8 cellular contexts compared by ENCODE assay signal in genomic region chr1:38997034-38997900, GRCh38. TPM values are rescaled to one million over a fixed set of nuclear protein-coding genes. Genes with fewer than 3 reads are reported as not detected.
DNase-seq lines count a peak whose midpoint lies in the region; TF ChIP-seq lines count a peak whose summit lies in the region.

No MANE protein-coding gene starts in this region.

- H3K27me3 ChIP-seq in iPS-18a (ENCODE audit: control insufficient read depth, insufficient read depth, low read length) (no peaks in the 10 kb centered on the region), subcutaneous abdominal adipose tissue (ENCODE audit: control insufficient read depth in 5 of 5, insufficient read depth in 4 of 5, low read length in 5 of 5) (no peaks in the 10 kb centered on the region), uterus (no peaks in the 10 kb centered on the region)

- TF ChIP-seq CTCF in uterus (IDR thresholded peaks at IDR 0.05) = no peak

- no peaks in the 10 kb centered on the region for H3K9me3 ChIP-seq in iPS-18a (ENCODE audit: control insufficient read depth, low read depth, low read length)
- H3K9me3 ChIP-seq in subcutaneous abdominal adipose tissue (ENCODE audit: control insufficient read depth in 5 of 5, low read length in 5 of 5) = no peaks in the 10 kb centered on the region
- H3K9me3 ChIP-seq in uterus = no peaks in the 10 kb centered on the region

- DNase-seq in activated T-cell treated with anti-CD3 and anti-CD28 coated beads, Interleukin-2, amount 50 U/mL, for 24 hours = no peak
- no peak for DNase-seq in activated T-cell treated with anti-CD3 and anti-CD28 coated beads, Interleukin-2, amount 50 U/mL, for 1 hour
- DNase-seq in activated T-helper 1 cell treated with anti-CD3 and anti-CD28 coated beads, Interleukin-12 subunit alpha, Interleukin-12 subunit beta, Interleukin-2, Interleukin-4 antibody, amounts not matched to agents 30 ng/mL and 10 ng/mL and 1 ng/mL, durations not matched to agents 14 hours and 24 hours and 36 hours (ENCODE audit: low spot score) = no peak
- DNase-seq in uterus = no peak
- DNase-seq in foreskin melanocyte = no peak
- no peak for DNase-seq in NCI-H146 treated with DMSO at 0.1 percent for 48 hours (lab: John Stamatoyannopoulos, UW; ENCODE audit: unreplicated experiment)

- peaks cover 73% of the 10 kb centered on the region for H3K4me1 Mint-ChIP-seq in activated T-cell treated with anti-CD3 and anti-CD28 coated beads, Interleukin-2, amount 50 U/mL, for 24 hours (ENCODE audit: low read depth)
- H3K4me1 Mint-ChIP-seq in activated T-helper 1 cell treated with anti-CD3 and anti-CD28 coated beads, Interleukin-12 subunit alpha, Interleukin-12 subunit beta, Interleukin-2, Interleukin-4 antibody, amounts not matched to agents 30 ng/mL and 10 ng/mL and 1 ng/mL, durations not matched to agents 14 hours and 24 hours and 36 hours (ENCODE audit: low read depth) = peaks cover 60% of the 10 kb centered on the region

- H3K36me3 ChIP-seq in iPS-18a (ENCODE audit: control insufficient read depth, low read depth, low read length) (peaks cover 91% of the 10 kb centered on the region), subcutaneous abdominal adipose tissue (ENCODE audit: control insufficient read depth in 5 of 5, insufficient read depth in 5 of 5, low read length in 5 of 5) (peaks cover 19 to 33% (median 27%) of the 10 kb centered on the region in 5 donors), uterus (no peaks in the 10 kb centered on the region)

- H3K4me3 ChIP-seq in iPS-18a (ENCODE audit: low read length) (peak overlapping the region; percentile 37), subcutaneous abdominal adipose tissue (ENCODE audit: low read depth in 1 of 5, low read length in 5 of 5) (no peak overlapping the region), uterus (no peak overlapping the region)

- peak overlapping the region; percentile 50 for H3K4me3 Mint-ChIP-seq in activated T-cell treated with anti-CD3 and anti-CD28 coated beads, Interleukin-2, amount 50 U/mL, for 24 hours
- H3K4me3 Mint-ChIP-seq in activated T-helper 1 cell treated with anti-CD3 and anti-CD28 coated beads, Interleukin-12 subunit alpha, Interleukin-12 subunit beta, Interleukin-2, Interleukin-4 antibody, amounts not matched to agents 30 ng/mL and 10 ng/mL and 1 ng/mL, durations not matched to agents 14 hours and 24 hours and 36 hours = peak overlapping the region; percentile 59

- H3K27ac ChIP-seq in iPS-18a (ENCODE audit: low read length) = no peak overlapping the region
- H3K27ac ChIP-seq in subcutaneous abdominal adipose tissue (ENCODE audit: low read depth, low read length) = peak overlapping the region; percentile 17
- peak overlapping the region in 1 of 2 donors; percentile 38 for H3K27ac ChIP-seq in uterus

- intact Hi-C loops in activated T-helper 1 cell treated with anti-CD3 and anti-CD28 coated beads, Interleukin-12 subunit alpha, Interleukin-12 subunit beta, Interleukin-2, Interleukin-4 antibody, amounts not matched to agents 30 ng/mL and 10 ng/mL and 1 ng/mL, durations not matched to agents 14 hours and 24 hours and 36 hours (cut with micrococcal nuclease) = no loop called here
- intact Hi-C loops in uterus (cut with DNase I; ENCODE audit: low total_unique reads) = no loop called here

- peak overlapping the region; percentile 88 for H3K27ac Mint-ChIP-seq in activated T-cell treated with anti-CD3 and anti-CD28 coated beads, Interleukin-2, amount 50 U/mL, for 24 hours
- peak overlapping the region; percentile 49 for H3K27ac Mint-ChIP-seq in activated T-helper 1 cell treated with anti-CD3 and anti-CD28 coated beads, Interleukin-12 subunit alpha, Interleukin-12 subunit beta, Interleukin-2, Interleukin-4 antibody, amounts not matched to agents 30 ng/mL and 10 ng/mL and 1 ng/mL, durations not matched to agents 14 hours and 24 hours and 36 hours

- no peaks in the 10 kb centered on the region for H3K9me3 Mint-ChIP-seq in activated T-cell treated with anti-CD3 and anti-CD28 coated beads, Interleukin-2, amount 50 U/mL, for 24 hours
- H3K9me3 Mint-ChIP-seq in activated T-helper 1 cell treated with anti-CD3 and anti-CD28 coated beads, Interleukin-12 subunit alpha, Interleukin-12 subunit beta, Interleukin-2, Interleukin-4 antibody, amounts not matched to agents 30 ng/mL and 10 ng/mL and 1 ng/mL, durations not matched to agents 14 hours and 24 hours and 36 hours = no peaks in the 10 kb centered on the region

- no peaks in the 10 kb centered on the region for H3K27me3 Mint-ChIP-seq in activated T-cell treated with anti-CD3 and anti-CD28 coated beads, Interleukin-2, amount 50 U/mL, for 24 hours
- no peaks in the 10 kb centered on the region for H3K27me3 Mint-ChIP-seq in activated T-helper 1 cell treated with anti-CD3 and anti-CD28 coated beads, Interleukin-12 subunit alpha, Interleukin-12 subunit beta, Interleukin-2, Interleukin-4 antibody, amounts not matched to agents 30 ng/mL and 10 ng/mL and 1 ng/mL, durations not matched to agents 14 hours and 24 hours and 36 hours (ENCODE audit: insufficient read depth)

- TF ChIP-seq POLR2A in uterus (IDR thresholded peaks at IDR 0.05) = no peak

- peaks cover 56% of the 10 kb centered on the region for H3K4me1 ChIP-seq in iPS-18a (ENCODE audit: control insufficient read depth, low read depth, low read length)
- H3K4me1 ChIP-seq in subcutaneous abdominal adipose tissue (ENCODE audit: control insufficient read depth in 5 of 5, insufficient read depth in 5 of 5, low read length in 5 of 5) = peaks cover 6 to 35% (median 22%) of the 10 kb centered on the region in 5 donors
- peaks cover 6 to 9% of the 10 kb centered on the region in 2 donors for H3K4me1 ChIP-seq in uterus

- H3K9ac ChIP-seq in iPS-18a (ENCODE audit: low read length) = no peak overlapping the region
- peak overlapping the region in 1 of 5 donors; percentile 40 for H3K9ac ChIP-seq in subcutaneous abdominal adipose tissue (ENCODE audit: low read length in 5 of 5)

- H3K36me3 Mint-ChIP-seq in activated T-cell treated with anti-CD3 and anti-CD28 coated beads, Interleukin-2, amount 50 U/mL, for 24 hours (ENCODE audit: low read depth) = peaks cover 98% of the 10 kb centered on the region
- peaks cover 55% of the 10 kb centered on the region for H3K36me3 Mint-ChIP-seq in activated T-helper 1 cell treated with anti-CD3 and anti-CD28 coated beads, Interleukin-12 subunit alpha, Interleukin-12 subunit beta, Interleukin-2, Interleukin-4 antibody, amounts not matched to agents 30 ng/mL and 10 ng/mL and 1 ng/mL, durations not matched to agents 14 hours and 24 hours and 36 hours (ENCODE audit: low read depth)

RNA-seq across cellular contexts. Expression of gene AKIRIN1, which starts 6.2 kb away (rescaled TPM):
- total RNA-seq in activated T-helper 1 cell treated with anti-CD3 and anti-CD28 coated beads, Interleukin-12 subunit alpha, Interleukin-12 subunit beta, Interleukin-2, Interleukin-4 antibody, amounts not matched to agents 30 ng/mL and 10 ng/mL and 1 ng/mL, durations not matched to agents 14 hours and 24 hours and 36 hours = 78.1 and 78.5 TPM in 2 replicates
- 10 to 100 TPM; 17.4 to 71.8 (median 53.4) TPM for total RNA-seq in uterus

RNA-seq across cellular contexts. Expression of gene NDUFS5, which starts 28.9 kb away (rescaled TPM):
- 143 and 150 TPM in 2 replicates for total RNA-seq in activated T-helper 1 cell treated with anti-CD3 and anti-CD28 coated beads, Interleukin-12 subunit alpha, Interleukin-12 subunit beta, Interleukin-2, Interleukin-4 antibody, amounts not matched to agents 30 ng/mL and 10 ng/mL and 1 ng/mL, durations not matched to agents 14 hours and 24 hours and 36 hours
- total RNA-seq in uterus = 100 to 1,000 TPM; 122 to 659 (median 361) TPM

RNA-seq across cellular contexts. Expression of gene RHBDL2, which starts 55.6 kb away (rescaled TPM):
- not detected in 2 replicates for total RNA-seq in activated T-helper 1 cell treated with anti-CD3 and anti-CD28 coated beads, Interleukin-12 subunit alpha, Interleukin-12 subunit beta, Interleukin-2, Interleukin-4 antibody, amounts not matched to agents 30 ng/mL and 10 ng/mL and 1 ng/mL, durations not matched to agents 14 hours and 24 hours and 36 hours
- 1 to 10 TPM in 1 of 4 donors, not detected in 3; 1.2 TPM for total RNA-seq in uterus
